In genomic region chr4:78343682-78344081, GRCh38 we compare ENCODE assay signal across 21 cellular contexts.
"Had no signal": no experiment of that assay in that cellular context is flagged by ENCODE, and none has a peak within 500 bp of the region (broad histone marks: within the 10 kb centered on the region; RNA-seq: fewer than 3 reads in every experiment).

No MANE protein-coding gene starts in this region.

- H3K4me1 ChIP-seq: ascending aorta, prostate gland, thyroid gland had no signal

- H3K4me2 ChIP-seq: smooth muscle cell had no signal

- H3K27me3 ChIP-seq: ascending aorta, thyroid gland had no signal

- H3K4me1 Mint-ChIP-seq: stimulated activated naive B cell treated with anti-CD40 and anti-IgM and Interleukin-4, amounts not matched to agents 10 μg/mL and 1 μg/mL and 100 μg/mL, for 72 hours had no signal

- DNase-seq: activated CD4-positive, alpha-beta T cell treated with anti-CD3 and anti-CD28 coated beads, Interleukin-2, amount 50 U/mL, for 4 hours; activated effector memory CD4-positive, alpha-beta T cell treated with anti-CD3 and anti-CD28 coated beads, Interleukin-2, amount 50 U/mL, for 16 hours; activated naive CD4-positive, alpha-beta T cell treated with anti-CD3 and anti-CD28 coated beads, Interleukin-2, amount 50 U/mL, for 16 hours; activated T-cell treated with anti-CD3 and anti-CD28 coated beads, Interleukin-2, amount 50 U/mL, for 72 hours; cerebellar nuclear complex; cortex of kidney; erythroblast; foreskin melanocyte; glutamatergic neuron; kidney; midbrain; right cardiac atrium; stimulated activated CD4-positive, alpha-beta T cell treated with anti-CD3 and anti-CD28 coated beads, Interleukin-4, amount 100 ng/mL, for 4 hours; stimulated activated naive B cell treated with anti-CD40 and anti-IgM and Interleukin-4, amounts not matched to agents 10 μg/mL and 1 μg/mL and 100 μg/mL, for 72 hours; T1000; thyroid gland had no signal

- H3K27ac ChIP-seq: ascending aorta, prostate gland, thyroid gland had no signal

- H3K4me3 Mint-ChIP-seq: activated T-cell treated with anti-CD3 and anti-CD28 coated beads, Interleukin-2, amount 50 U/mL, for 72 hours; stimulated activated naive B cell treated with anti-CD40 and anti-IgM and Interleukin-4, amounts not matched to agents 10 μg/mL and 1 μg/mL and 100 μg/mL, for 72 hours had no signal

- ATAC-seq: activated T-cell treated with anti-CD3 and anti-CD28 coated beads, Interleukin-2, amount 50 U/mL, for 72 hours; left lobe of liver; right cardiac atrium; stimulated activated naive B cell treated with anti-CD40 and anti-IgM and Interleukin-4, amounts not matched to agents 10 μg/mL and 1 μg/mL and 100 μg/mL, for 72 hours had no signal

- H3K9me3 Mint-ChIP-seq: activated T-cell treated with anti-CD3 and anti-CD28 coated beads, Interleukin-2, amount 50 U/mL, for 72 hours; stimulated activated naive B cell treated with anti-CD40 and anti-IgM and Interleukin-4, amounts not matched to agents 10 μg/mL and 1 μg/mL and 100 μg/mL, for 72 hours had no signal

- H3K9me3 ChIP-seq: ascending aorta, prostate gland, thyroid gland had no signal

- H3K36me3 Mint-ChIP-seq: stimulated activated naive B cell treated with anti-CD40 and anti-IgM and Interleukin-4, amounts not matched to agents 10 μg/mL and 1 μg/mL and 100 μg/mL, for 72 hours had no signal

- H3K27ac Mint-ChIP-seq: activated T-cell treated with anti-CD3 and anti-CD28 coated beads, Interleukin-2, amount 50 U/mL, for 72 hours; stimulated activated naive B cell treated with anti-CD40 and anti-IgM and Interleukin-4, amounts not matched to agents 10 μg/mL and 1 μg/mL and 100 μg/mL, for 72 hours had no signal

- H3K36me3 ChIP-seq: ascending aorta, prostate gland, thyroid gland had no signal

- FAIRE-seq: endometrium, kidney had no signal

- H3K4me3 ChIP-seq: ascending aorta, prostate gland, smooth muscle cell, thyroid gland had no signal
